14 cellular contexts compared by ENCODE assay signal in genomic region chrX:63718010-63718694, GRCh38.
DNase-seq lines count a peak whose midpoint lies in the region; ATAC-seq and TF ChIP-seq lines count a peak whose summit lies in the region.
"Had no signal": no experiment of that assay in that cellular context is flagged by ENCODE, and none has a peak within 500 bp of the region (broad histone marks: within the 10 kb centered on the region; RNA-seq: fewer than 3 reads in every experiment).

No MANE protein-coding gene starts in this region.

- no peaks in the 10 kb centered on the region for H3K9me3 ChIP-seq in heart left ventricle

- WGBS in heart left ventricle, 4 donors = 45 to 68% (median 56%) methylated on average over 2 of the region's 2 CpGs

- peaks cover 0 to 19% (median 0%) of the 10 kb centered on the region in 12 donors for H3K4me1 ChIP-seq in heart left ventricle

- no peak for DNase-seq in heart left ventricle
- DNase-seq in stimulated activated CD4-positive, alpha-beta T cell treated with anti-CD3 and anti-CD28 coated beads, Interleukin-1b, Interleukin-23, amount 100 ng/mL, for 48 hours = no peak
- DNase-seq in NCI-H1092 treated with DMSO at 0.1 percent for 48 hours (lab: John Stamatoyannopoulos, UW) = no peak
- DNase-seq: activated CD4-positive, alpha-beta T cell treated with anti-CD3 and anti-CD28 coated beads, Interleukin-2, amount 50 U/mL, for 4 hours; activated naive CD4-positive, alpha-beta T cell treated with anti-CD3 and anti-CD28 coated beads, Interleukin-2, amount 10 ng/mL, durations not matched to agents 7 days and 5 days; CD4-positive, alpha-beta memory T cell; H9; NCI-H1694 treated with DMSO at 0.1 percent for 48 hours; stimulated activated naive CD4-positive, alpha-beta T cell treated with Interleukin-2 at 50 U/mL for 16 hours had no signal

- no peaks in the 10 kb centered on the region for H3K27me3 ChIP-seq in heart left ventricle

- intact Hi-C loops in heart left ventricle (cut with DNase I) = loop anchor here in 3 of 10 donors (5.0 to 10.0 kb wide), 2 partner anchors 34 to 67 kb away; partner anchors contain the start of gene ARHGEF9 (in 1 of the 3)

- H3K27ac ChIP-seq in heart left ventricle = peak overlapping the region in 3 of 12 donors; percentile 6 to 43 (median 20)

- no peak for TF ChIP-seq POLR2A in heart left ventricle (IDR thresholded peaks at IDR 0.05)

- peak; percentile 86 for ATAC-seq in GM18870 (IDR thresholded peaks at IDR 0.05; ENCODE audit: unreplicated experiment)
- peak; percentile 72 for ATAC-seq in GM21526 (IDR thresholded peaks at IDR 0.05; ENCODE audit: low FRiP score, unreplicated experiment)
- ATAC-seq in HG03066 (IDR thresholded peaks at IDR 0.05; ENCODE audit: low read depth, unreplicated experiment) = peak; percentile 81
- ATAC-seq in heart left ventricle = peak in 3 of 4 donors; percentile 45 to 70 (median 56)
- ATAC-seq in HG03571 (IDR thresholded peaks at IDR 0.05; ENCODE audit: unreplicated experiment) = no peak
- ATAC-seq: esophagus mucosa had no signal

- no peak for TF ChIP-seq CTCF in heart left ventricle (IDR thresholded peaks at IDR 0.05)

- peaks cover 0 to 21% (median 0%) of the 10 kb centered on the region in 9 donors for H3K36me3 ChIP-seq in heart left ventricle

- no peak overlapping the region for H3K4me3 ChIP-seq in heart left ventricle
